In the genomic region with DNA sequence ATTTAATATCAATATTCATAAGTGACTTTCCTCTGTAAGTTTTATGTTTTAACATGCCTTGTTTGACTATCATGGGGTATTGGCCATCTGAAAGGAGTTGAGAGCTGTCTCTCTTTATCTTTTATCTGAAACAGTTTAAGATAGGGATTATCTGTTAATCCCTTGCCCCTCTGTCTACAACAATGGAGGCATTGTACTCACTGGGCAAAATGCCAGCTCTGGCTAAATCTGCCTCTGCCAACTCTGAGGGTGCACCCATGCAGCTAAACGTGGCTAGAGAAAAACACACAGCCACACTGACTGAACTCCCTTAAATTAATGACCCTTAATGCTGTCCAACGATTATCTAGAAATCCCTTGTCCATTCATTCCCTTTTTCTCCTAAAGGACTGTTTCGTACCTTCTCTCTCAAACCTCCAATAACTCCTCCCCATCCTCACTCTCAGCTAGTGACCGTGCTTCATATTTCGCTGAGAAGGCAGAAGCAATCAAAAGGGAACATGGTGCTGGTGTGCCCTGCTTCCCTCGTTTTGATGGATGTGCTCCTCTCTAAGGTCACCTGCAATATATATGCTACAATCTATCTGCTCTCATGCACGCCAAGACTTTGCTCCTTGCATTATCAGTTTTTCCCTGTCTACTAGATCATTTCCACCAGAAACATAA, we compare ENCODE assay signal across 1 cellular context.
TF ChIP-seq lines count a peak whose summit lies in the region.

No MANE protein-coding gene starts in this region.

TF ChIP-seq in GM23338, 12 proteins besides CTCF, POLR2A, EP300 and RAD21 (continued from another document):
- TF ChIP-seq, protein P1, sequence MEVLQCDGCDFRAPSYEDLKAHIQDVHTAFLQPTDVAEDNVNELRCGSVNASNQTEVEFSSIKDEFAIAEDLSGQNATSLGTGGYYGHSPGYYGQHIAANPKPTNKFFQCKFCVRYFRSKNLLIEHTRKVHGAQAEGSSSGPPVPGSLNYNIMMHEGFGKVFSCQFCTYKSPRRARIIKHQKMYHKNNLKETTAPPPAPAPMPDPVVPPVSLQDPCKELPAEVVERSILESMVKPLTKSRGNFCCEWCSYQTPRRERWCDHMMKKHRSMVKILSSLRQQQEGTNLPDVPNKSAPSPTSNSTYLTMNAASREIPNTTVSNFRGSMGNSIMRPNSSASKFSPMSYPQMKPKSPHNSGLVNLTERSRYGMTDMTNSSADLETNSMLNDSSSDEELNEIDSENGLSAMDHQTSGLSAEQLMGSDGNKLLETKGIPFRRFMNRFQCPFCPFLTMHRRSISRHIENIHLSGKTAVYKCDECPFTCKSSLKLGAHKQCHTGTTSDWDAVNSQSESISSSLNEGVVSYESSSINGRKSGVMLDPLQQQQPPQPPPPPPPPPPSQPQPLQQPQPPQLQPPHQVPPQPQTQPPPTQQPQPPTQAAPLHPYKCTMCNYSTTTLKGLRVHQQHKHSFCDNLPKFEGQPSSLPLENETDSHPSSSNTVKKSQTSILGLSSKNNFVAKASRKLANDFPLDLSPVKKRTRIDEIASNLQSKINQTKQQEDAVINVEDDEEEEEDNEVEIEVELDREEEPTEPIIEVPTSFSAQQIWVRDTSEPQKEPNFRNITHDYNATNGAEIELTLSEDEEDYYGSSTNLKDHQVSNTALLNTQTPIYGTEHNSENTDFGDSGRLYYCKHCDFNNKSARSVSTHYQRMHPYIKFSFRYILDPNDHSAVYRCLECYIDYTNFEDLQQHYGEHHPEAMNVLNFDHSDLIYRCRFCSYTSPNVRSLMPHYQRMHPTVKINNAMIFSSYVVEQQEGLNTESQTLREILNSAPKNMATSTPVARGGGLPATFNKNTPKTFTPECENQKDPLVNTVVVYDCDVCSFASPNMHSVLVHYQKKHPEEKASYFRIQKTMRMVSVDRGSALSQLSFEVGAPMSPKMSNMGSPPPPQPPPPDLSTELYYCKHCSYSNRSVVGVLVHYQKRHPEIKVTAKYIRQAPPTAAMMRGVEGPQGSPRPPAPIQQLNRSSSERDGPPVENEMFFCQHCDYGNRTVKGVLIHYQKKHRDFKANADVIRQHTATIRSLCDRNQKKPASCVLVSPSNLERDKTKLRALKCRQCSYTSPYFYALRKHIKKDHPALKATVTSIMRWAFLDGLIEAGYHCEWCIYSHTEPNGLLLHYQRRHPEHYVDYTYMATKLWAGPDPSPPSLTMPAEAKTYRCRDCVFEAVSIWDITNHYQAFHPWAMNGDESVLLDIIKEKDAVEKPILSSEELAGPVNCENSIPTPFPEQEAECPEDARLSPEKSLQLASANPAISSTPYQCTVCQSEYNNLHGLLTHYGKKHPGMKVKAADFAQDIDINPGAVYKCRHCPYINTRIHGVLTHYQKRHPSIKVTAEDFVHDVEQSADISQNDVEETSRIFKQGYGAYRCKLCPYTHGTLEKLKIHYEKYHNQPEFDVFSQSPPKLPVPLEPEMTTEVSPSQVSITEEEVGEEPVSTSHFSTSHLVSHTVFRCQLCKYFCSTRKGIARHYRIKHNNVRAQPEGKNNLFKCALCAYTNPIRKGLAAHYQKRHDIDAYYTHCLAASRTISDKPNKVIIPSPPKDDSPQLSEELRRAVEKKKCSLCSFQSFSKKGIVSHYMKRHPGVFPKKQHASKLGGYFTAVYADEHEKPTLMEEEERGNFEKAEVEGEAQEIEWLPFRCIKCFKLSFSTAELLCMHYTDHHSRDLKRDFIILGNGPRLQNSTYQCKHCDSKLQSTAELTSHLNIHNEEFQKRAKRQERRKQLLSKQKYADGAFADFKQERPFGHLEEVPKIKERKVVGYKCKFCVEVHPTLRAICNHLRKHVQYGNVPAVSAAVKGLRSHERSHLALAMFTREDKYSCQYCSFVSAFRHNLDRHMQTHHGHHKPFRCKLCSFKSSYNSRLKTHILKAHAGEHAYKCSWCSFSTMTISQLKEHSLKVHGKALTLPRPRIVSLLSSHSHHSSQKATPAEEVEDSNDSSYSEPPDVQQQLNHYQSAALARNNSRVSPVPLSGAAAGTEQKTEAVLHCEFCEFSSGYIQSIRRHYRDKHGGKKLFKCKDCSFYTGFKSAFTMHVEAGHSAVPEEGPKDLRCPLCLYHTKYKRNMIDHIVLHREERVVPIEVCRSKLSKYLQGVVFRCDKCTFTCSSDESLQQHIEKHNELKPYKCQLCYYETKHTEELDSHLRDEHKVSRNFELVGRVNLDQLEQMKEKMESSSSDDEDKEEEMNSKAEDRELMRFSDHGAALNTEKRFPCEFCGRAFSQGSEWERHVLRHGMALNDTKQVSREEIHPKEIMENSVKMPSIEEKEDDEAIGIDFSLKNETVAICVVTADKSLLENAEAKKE (CRISPR knock-in tag; IDR thresholded peaks at IDR 0.05): no peak
- TF ChIP-seq, protein P2, sequence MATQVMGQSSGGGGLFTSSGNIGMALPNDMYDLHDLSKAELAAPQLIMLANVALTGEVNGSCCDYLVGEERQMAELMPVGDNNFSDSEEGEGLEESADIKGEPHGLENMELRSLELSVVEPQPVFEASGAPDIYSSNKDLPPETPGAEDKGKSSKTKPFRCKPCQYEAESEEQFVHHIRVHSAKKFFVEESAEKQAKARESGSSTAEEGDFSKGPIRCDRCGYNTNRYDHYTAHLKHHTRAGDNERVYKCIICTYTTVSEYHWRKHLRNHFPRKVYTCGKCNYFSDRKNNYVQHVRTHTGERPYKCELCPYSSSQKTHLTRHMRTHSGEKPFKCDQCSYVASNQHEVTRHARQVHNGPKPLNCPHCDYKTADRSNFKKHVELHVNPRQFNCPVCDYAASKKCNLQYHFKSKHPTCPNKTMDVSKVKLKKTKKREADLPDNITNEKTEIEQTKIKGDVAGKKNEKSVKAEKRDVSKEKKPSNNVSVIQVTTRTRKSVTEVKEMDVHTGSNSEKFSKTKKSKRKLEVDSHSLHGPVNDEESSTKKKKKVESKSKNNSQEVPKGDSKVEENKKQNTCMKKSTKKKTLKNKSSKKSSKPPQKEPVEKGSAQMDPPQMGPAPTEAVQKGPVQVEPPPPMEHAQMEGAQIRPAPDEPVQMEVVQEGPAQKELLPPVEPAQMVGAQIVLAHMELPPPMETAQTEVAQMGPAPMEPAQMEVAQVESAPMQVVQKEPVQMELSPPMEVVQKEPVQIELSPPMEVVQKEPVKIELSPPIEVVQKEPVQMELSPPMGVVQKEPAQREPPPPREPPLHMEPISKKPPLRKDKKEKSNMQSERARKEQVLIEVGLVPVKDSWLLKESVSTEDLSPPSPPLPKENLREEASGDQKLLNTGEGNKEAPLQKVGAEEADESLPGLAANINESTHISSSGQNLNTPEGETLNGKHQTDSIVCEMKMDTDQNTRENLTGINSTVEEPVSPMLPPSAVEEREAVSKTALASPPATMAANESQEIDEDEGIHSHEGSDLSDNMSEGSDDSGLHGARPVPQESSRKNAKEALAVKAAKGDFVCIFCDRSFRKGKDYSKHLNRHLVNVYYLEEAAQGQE (IDR thresholded peaks at IDR 0.05; ENCODE audit: unreplicated experiment): no peak
- no peak for TF ChIP-seq JUNB (IDR thresholded peaks at IDR 0.05; ENCODE audit: unreplicated experiment)
- TF ChIP-seq EZH2phosphoT487 (IDR thresholded peaks at IDR 0.05; ENCODE audit: unreplicated experiment): no peak
- TF ChIP-seq STAT1 (IDR thresholded peaks at IDR 0.05; ENCODE audit: unreplicated experiment): no peak
- TF ChIP-seq POLR2AphosphoS5 (IDR thresholded peaks at IDR 0.05; ENCODE audit: low read depth): no peak
